Comparison of ENCODE assay signal across 20 cellular contexts in the genomic region with DNA sequence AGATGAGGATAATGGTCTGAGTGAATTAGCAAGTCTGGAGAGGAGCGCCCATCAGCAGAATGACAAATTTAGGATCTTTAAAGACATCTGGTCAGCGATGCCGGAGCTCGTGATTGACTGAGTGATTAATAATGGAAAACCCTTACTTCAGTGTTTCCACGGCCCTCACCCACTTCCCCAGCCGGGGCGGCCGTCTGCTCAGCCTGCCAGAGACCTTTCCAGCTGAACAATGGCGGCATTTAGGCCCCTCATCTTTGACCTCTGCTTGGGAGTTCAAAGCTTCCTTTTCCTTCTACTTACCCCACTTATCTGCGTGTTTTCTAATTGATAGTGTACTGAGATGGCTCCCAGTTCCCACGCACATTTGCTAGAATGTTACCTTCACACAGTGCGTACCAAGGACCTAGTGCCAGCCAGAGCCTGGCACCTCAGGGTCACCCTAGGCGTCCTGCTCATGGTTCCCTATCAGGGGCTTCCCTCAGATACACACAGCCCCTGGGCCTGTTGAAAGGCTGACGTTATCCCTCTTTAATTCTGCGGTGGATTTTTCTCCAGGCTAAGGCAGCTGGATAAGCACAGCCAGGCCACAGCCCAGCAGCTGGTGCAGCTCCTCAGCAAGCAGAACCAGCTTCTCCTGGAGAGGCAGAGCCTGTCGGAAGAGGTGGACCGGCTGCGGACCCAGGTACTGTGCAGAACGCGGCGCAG.
DNase-seq lines count a peak whose midpoint lies in the region; ATAC-seq, FAIRE-seq and TF ChIP-seq lines count a peak whose summit lies in the region.
"Had no signal": no experiment of that assay in that cellular context is flagged by ENCODE, and none has a peak within 500 bp of the region (broad histone marks: within the 10 kb centered on the region; RNA-seq: fewer than 3 reads in every experiment).

No MANE protein-coding gene starts in this region.

- intact Hi-C loops in activated naive CD4-positive, alpha-beta T cell treated with anti-CD3 and anti-CD28 coated beads for 36 hours (cut with micrococcal nuclease) = no loop called here
- intact Hi-C loops in right lobe of liver (cut with DNase I) = no loop called here

- H3K36me3 Mint-ChIP-seq in activated naive CD4-positive, alpha-beta T cell treated with anti-CD3 and anti-CD28 coated beads, Interleukin-2, amount 50 U/mL, for 72 hours = no peaks in the 10 kb centered on the region
- H3K36me3 Mint-ChIP-seq in activated naive CD4-positive, alpha-beta T cell treated with anti-CD3 and anti-CD28 coated beads for 36 hours (ENCODE audit: low read depth) = peaks cover 3% of the 10 kb centered on the region

- DNase-seq in activated naive CD4-positive, alpha-beta T cell treated with anti-CD3 and anti-CD28 coated beads, Interleukin-2, amount 50 U/mL, for 72 hours (ENCODE audit: low spot score in 2 of 2) = no peak
- DNase-seq in activated naive CD4-positive, alpha-beta T cell treated with anti-CD3 and anti-CD28 coated beads for 36 hours = no peak
- no peak for DNase-seq in bronchial epithelial cell (ENCODE audit: low read depth)
- DNase-seq in ureter (ENCODE audit: low spot score) = peak; percentile 8
- no peak for DNase-seq in RKO (ENCODE audit: low spot score)
- DNase-seq in right lobe of liver = no peak
- DNase-seq in H4 (ENCODE audit: low spot score) = no peak
- DNase-seq: activated CD8-positive, alpha-beta memory T cell treated with anti-CD3 and anti-CD28 coated beads, Interleukin-2, amount 50 U/mL, for 4 hours; effector CD8-positive, alpha-beta T cell; esophagus squamous epithelium; left lung; MG63; midbrain; psoas muscle; SHP77; stimulated activated CD4-positive, alpha-beta T cell treated with anti-CD3 and anti-CD28 coated beads, Interleukin-2, amount 100 ng/mL, for 48 hours; uterus had no signal

- H3K9me3 Mint-ChIP-seq in activated naive CD4-positive, alpha-beta T cell treated with anti-CD3 and anti-CD28 coated beads, Interleukin-2, amount 50 U/mL, for 72 hours = no peaks in the 10 kb centered on the region
- no peaks in the 10 kb centered on the region for H3K9me3 Mint-ChIP-seq in activated naive CD4-positive, alpha-beta T cell treated with anti-CD3 and anti-CD28 coated beads for 36 hours
- H3K9me3 Mint-ChIP-seq: IgD-negative memory B cell had no signal

- H3K4me3 ChIP-seq in bronchial epithelial cell (ENCODE audit: low read depth, low read length) (peak overlapping the region; percentile 50), mesodermal cell (ENCODE audit: extremely low read depth, insufficient read depth, low read length, poor library complexity, severe bottlenecking) (no peak overlapping the region), right lobe of liver (no peak overlapping the region)
- H3K4me3 ChIP-seq: MG63, psoas muscle, uterus had no signal

- peak overlapping the region; percentile 49 for H3K27ac ChIP-seq in mesodermal cell (ENCODE audit: low read depth, low read length, severe bottlenecking)
- H3K27ac ChIP-seq in right lobe of liver = no peak overlapping the region
- H3K27ac ChIP-seq: esophagus squamous epithelium, left lung, psoas muscle, uterus had no signal

- H3K36me3 ChIP-seq in bronchial epithelial cell (ENCODE audit: control insufficient read depth, insufficient read depth, low read length) (peaks cover 3% of the 10 kb centered on the region), mesodermal cell (ENCODE audit: control insufficient read depth, insufficient read depth, low read length) (peaks cover 19% of the 10 kb centered on the region), right lobe of liver (no peaks in the 10 kb centered on the region)
- H3K36me3 ChIP-seq: MG63, uterus had no signal

- TF ChIP-seq CTCF in bronchial epithelial cell (IDR thresholded peaks at IDR 0.05; ENCODE audit: insufficient read depth, low read length, severe bottlenecking) (no peak), right lobe of liver (IDR thresholded peaks at IDR 0.05) (no peak)

- whole genome bisulfite sequencing in mesodermal cell (ENCODE audit: insufficient coverage in 2 of 2), 2 experiments = 93 to 95% methylated on average over 19 to 20 of the region's 21 CpGs
- WGBS in right lobe of liver (ENCODE audit: insufficient coverage, low coverage, low lambda C conversion rate, missing lambda C conversion rate) = 76% methylated on average over 10 of the region's 21 CpGs

- no peak for FAIRE-seq in bronchial epithelial cell (lab: Jason Lieb, UNC)

- H3K27me3 ChIP-seq in bronchial epithelial cell (ENCODE audit: control insufficient read depth, insufficient read depth, low read length) (no peaks in the 10 kb centered on the region), right lobe of liver (no peaks in the 10 kb centered on the region)
- H3K27me3 ChIP-seq: esophagus squamous epithelium, left lung, MG63, uterus had no signal

- no peaks in the 10 kb centered on the region for H3K9me3 ChIP-seq in mesodermal cell (ENCODE audit: control insufficient read depth, low read length)
- H3K9me3 ChIP-seq in right lobe of liver = no peaks in the 10 kb centered on the region
- H3K9me3 ChIP-seq: esophagus squamous epithelium, left lung, MG63, psoas muscle, uterus had no signal

- no peak overlapping the region for H3K4me3 Mint-ChIP-seq in activated naive CD4-positive, alpha-beta T cell treated with anti-CD3 and anti-CD28 coated beads for 36 hours
- H3K4me3 Mint-ChIP-seq: B cell, IgD-negative memory B cell had no signal

- peaks cover 2% of the 10 kb centered on the region for H3K4me1 Mint-ChIP-seq in activated naive CD4-positive, alpha-beta T cell treated with anti-CD3 and anti-CD28 coated beads for 36 hours (ENCODE audit: low read depth)

- peak overlapping the region; percentile 21 to 84 for H3K27ac Mint-ChIP-seq in activated naive CD4-positive, alpha-beta T cell treated with anti-CD3 and anti-CD28 coated beads, Interleukin-2, amount 50 U/mL, for 72 hours
- H3K27ac Mint-ChIP-seq in activated naive CD4-positive, alpha-beta T cell treated with anti-CD3 and anti-CD28 coated beads for 36 hours = no peak overlapping the region
- H3K27ac Mint-ChIP-seq: B cell had no signal

- H3K27me3 Mint-ChIP-seq in activated naive CD4-positive, alpha-beta T cell treated with anti-CD3 and anti-CD28 coated beads for 36 hours (ENCODE audit: low read depth) = no peaks in the 10 kb centered on the region
- H3K27me3 Mint-ChIP-seq: B cell, IgD-negative memory B cell had no signal

- CTCF ChIA-PET in activated naive CD4-positive, alpha-beta T cell treated with anti-CD3 and anti-CD28 coated beads for 36 hours (lab: Charles Lee) = no interaction called here

- ATAC-seq in activated naive CD4-positive, alpha-beta T cell treated with anti-CD3 and anti-CD28 coated beads, Interleukin-2, amount 50 U/mL, for 72 hours = peak in 1 of 2 donors; percentile 17
- ATAC-seq in right lobe of liver = no peak
- ATAC-seq: psoas muscle had no signal

- no peak for TF ChIP-seq POLR2A in right lobe of liver (IDR thresholded peaks at IDR 0.05)

- no peaks in the 10 kb centered on the region for H3K4me1 ChIP-seq in mesodermal cell (ENCODE audit: control insufficient read depth, insufficient read depth, low read length, poor library complexity, severe bottlenecking)
- H3K4me1 ChIP-seq in right lobe of liver = no peaks in the 10 kb centered on the region
- H3K4me1 ChIP-seq: left lung, psoas muscle, uterus had no signal
